35 cellular contexts compared by ENCODE assay signal in genomic region chr3:87766736-87767135, GRCh38. TPM values are rescaled to one million over a fixed set of nuclear protein-coding genes. Genes with fewer than 3 reads are reported as not detected.
"Had no signal": no experiment of that assay in that cellular context is flagged by ENCODE, and none has a peak within 500 bp of the region (broad histone marks: within the 10 kb centered on the region; RNA-seq: fewer than 3 reads in every experiment).

No MANE protein-coding gene starts in this region.

- H3K36me3 Mint-ChIP-seq: activated naive CD8-positive, alpha-beta T cell treated with anti-CD3 and anti-CD28 coated beads for 36 hours; brain; stimulated activated naive B cell treated with anti-CD40 and anti-IgM and Interleukin-4, amounts not matched to agents 10 μg/mL and 1 μg/mL and 100 μg/mL, for 72 hours had no signal

- H3K36me3 ChIP-seq: adrenal gland, cardiac muscle cell, colonic mucosa, left ventricle myocardium inferior, pancreas, prostate gland, sigmoid colon, stomach, thyroid gland, upper lobe of left lung, vagina had no signal

- H3K4me1 ChIP-seq: adrenal gland, colonic mucosa, left ventricle myocardium inferior, pancreas, prostate gland, sigmoid colon, stomach, thyroid gland, upper lobe of left lung, vagina had no signal

- H3K27ac ChIP-seq: adrenal gland, cardiac muscle cell, colonic mucosa, left ventricle myocardium inferior, pancreas, prostate gland, sigmoid colon, stomach, thyroid gland, upper lobe of left lung, vagina had no signal

- ATAC-seq: activated CD4-positive, alpha-beta T cell treated with anti-CD3 and anti-CD28 coated beads for 36 hours; mucosa of descending colon; pancreas; stimulated activated naive B cell treated with anti-CD40 and anti-IgM and Interleukin-4, amounts not matched to agents 10 μg/mL and 1 μg/mL and 100 μg/mL, for 72 hours had no signal

- H3K27me3 ChIP-seq: adrenal gland, cardiac muscle cell, colonic mucosa, pancreas, sigmoid colon, stomach, thyroid gland, upper lobe of left lung, vagina had no signal

- H3K9me3 Mint-ChIP-seq: activated naive CD4-positive, alpha-beta T cell treated with anti-CD3 and anti-CD28 coated beads for 36 hours; activated naive CD8-positive, alpha-beta T cell treated with anti-CD3 and anti-CD28 coated beads for 36 hours; brain; nephron; stimulated activated naive B cell treated with anti-CD40 and anti-IgM and Interleukin-4, amounts not matched to agents 10 μg/mL and 1 μg/mL and 100 μg/mL, for 72 hours; T-helper 2 cell treated with Interferon-gamma antibody and Interleukin-4, amounts not matched to agents 5 μg/mL and 100 μg/mL, for 36 hours had no signal

- DNase-seq: activated CD4-positive, alpha-beta T cell treated with anti-CD3 and anti-CD28 coated beads for 36 hours; activated CD4-positive, CD25-positive, alpha-beta regulatory T cell; activated effector memory CD4-positive, alpha-beta T cell treated with Interleukin-2 at 50 U/mL for 16 hours; activated naive CD4-positive, alpha-beta T cell treated with anti-CD3 and anti-CD28 coated beads for 36 hours; activated naive CD8-positive, alpha-beta T cell treated with anti-CD3 and anti-CD28 coated beads for 36 hours; activated T-cell treated with anti-CD3 and anti-CD28 coated beads for 4 hours; adrenal gland; aorta; cerebellar nuclear complex; colonic mucosa; effector CD8-positive, alpha-beta T cell; kidney glomerular epithelial cell; left ventricle myocardium inferior; mucosa of descending colon; nucleus accumbens; pancreas; sigmoid colon; stimulated activated CD4-positive, alpha-beta T cell treated with anti-CD3 and anti-CD28 coated beads, Interleukin-1b, Interleukin-23, amount 100 ng/mL, for 48 hours; stimulated activated CD4-positive, alpha-beta T cell treated with anti-CD3 and anti-CD28 coated beads, Interleukin-4, amount 100 ng/mL, for 4 hours; stimulated activated CD8-positive, alpha-beta memory T cell treated with anti-CD3 and anti-CD28 coated beads, Interleukin-4, amount 100 ng/mL, for 48 hours; stimulated activated naive B cell treated with anti-CD40 and anti-IgM and Interleukin-4, amounts not matched to agents 10 μg/mL and 1 μg/mL and 100 μg/mL, for 72 hours; stomach; thyroid gland; upper lobe of left lung had no signal

- H3K4me1 Mint-ChIP-seq: activated CD4-positive, alpha-beta T cell treated with anti-CD3 and anti-CD28 coated beads for 36 hours; activated naive CD8-positive, alpha-beta T cell treated with anti-CD3 and anti-CD28 coated beads for 36 hours; brain; nephron; stimulated activated naive B cell treated with anti-CD40 and anti-IgM and Interleukin-4, amounts not matched to agents 10 μg/mL and 1 μg/mL and 100 μg/mL, for 72 hours had no signal

- H3K4me3 ChIP-seq: adrenal gland, cardiac muscle cell, colonic mucosa, left ventricle myocardium inferior, mucosa of descending colon, pancreas, prostate gland, sigmoid colon, smooth muscle cell, stomach, thyroid gland, upper lobe of left lung, vagina had no signal

- H3K9me3 ChIP-seq: adrenal gland, colonic mucosa, left ventricle myocardium inferior, mucosa of descending colon, pancreas, prostate gland, sigmoid colon, thyroid gland, upper lobe of left lung, vagina had no signal

- H3K4me2 ChIP-seq: smooth muscle cell had no signal

- H3K27me3 Mint-ChIP-seq: activated CD4-positive, alpha-beta T cell treated with anti-CD3 and anti-CD28 coated beads for 36 hours; activated naive CD8-positive, alpha-beta T cell treated with anti-CD3 and anti-CD28 coated beads for 36 hours had no signal

- FAIRE-seq: frontal cortex, pancreas had no signal

- H3K27ac Mint-ChIP-seq: activated CD4-positive, alpha-beta T cell treated with anti-CD3 and anti-CD28 coated beads for 36 hours; activated naive CD4-positive, alpha-beta T cell treated with anti-CD3 and anti-CD28 coated beads for 36 hours; activated naive CD8-positive, alpha-beta T cell treated with anti-CD3 and anti-CD28 coated beads for 36 hours; brain; nephron; stimulated activated naive B cell treated with anti-CD40 and anti-IgM and Interleukin-4, amounts not matched to agents 10 μg/mL and 1 μg/mL and 100 μg/mL, for 72 hours; T-helper 2 cell treated with Interferon-gamma antibody and Interleukin-4, amounts not matched to agents 5 μg/mL and 100 μg/mL, for 36 hours had no signal

- H3K4me3 Mint-ChIP-seq: activated CD4-positive, alpha-beta T cell treated with anti-CD3 and anti-CD28 coated beads for 36 hours; activated naive CD4-positive, alpha-beta T cell treated with anti-CD3 and anti-CD28 coated beads for 36 hours; activated naive CD8-positive, alpha-beta T cell treated with anti-CD3 and anti-CD28 coated beads for 36 hours; brain; nephron; stimulated activated naive B cell treated with anti-CD40 and anti-IgM and Interleukin-4, amounts not matched to agents 10 μg/mL and 1 μg/mL and 100 μg/mL, for 72 hours; T-helper 2 cell treated with Interferon-gamma antibody and Interleukin-4, amounts not matched to agents 5 μg/mL and 100 μg/mL, for 36 hours had no signal

RNA-seq across cellular contexts. Expression of gene HTR1F, which starts 25.8 kb away (rescaled TPM):
- total RNA-seq: activated CD4-positive, alpha-beta T cell treated with anti-CD3 and anti-CD28 coated beads for 36 hours; activated naive CD4-positive, alpha-beta T cell treated with anti-CD3 and anti-CD28 coated beads for 36 hours; activated naive CD8-positive, alpha-beta T cell treated with anti-CD3 and anti-CD28 coated beads for 36 hours; cardiac muscle cell; dermis microvascular lymphatic vessel endothelial cell; epithelial cell of proximal tubule; lung microvascular endothelial cell; vagina had no signal
- polyA plus RNA-seq: aorta, cardiac muscle cell, sigmoid colon, smooth muscle cell had no signal
